Comparison of ENCODE assay signal across 27 cellular contexts in genomic region chr3:149284034-149284433, GRCh38. TPM values are rescaled to one million over a fixed set of nuclear protein-coding genes. Genes with fewer than 3 reads are reported as not detected.
"Had no signal": no experiment of that assay in that cellular context is flagged by ENCODE, and none has a peak within 500 bp of the region (broad histone marks: within the 10 kb centered on the region; RNA-seq: fewer than 3 reads in every experiment).

No MANE protein-coding gene starts in this region.

- H3K27ac ChIP-seq: ascending aorta, coronary artery, dorsolateral prefrontal cortex, foreskin keratinocyte, gastroesophageal sphincter had no signal

- H3K4me1 ChIP-seq: ascending aorta, foreskin keratinocyte had no signal

- H3K4me3 ChIP-seq: ascending aorta, coronary artery, dorsolateral prefrontal cortex, gastroesophageal sphincter had no signal

- ATAC-seq: activated naive CD4-positive, alpha-beta T cell treated with anti-CD3 and anti-CD28 coated beads, Interleukin-2, amount 50 U/mL, for 72 hours; activated T-cell treated with anti-CD3 and anti-CD28 coated beads, Interleukin-2, amount 50 U/mL, for 72 hours; esophagus mucosa; foreskin keratinocyte; gastroesophageal sphincter; T-cell; WTC11 had no signal

- H3K27me3 ChIP-seq: ascending aorta, dorsolateral prefrontal cortex, foreskin keratinocyte, gastroesophageal sphincter had no signal

- FAIRE-seq: bronchial epithelial cell had no signal

- H3K9me3 ChIP-seq: ascending aorta, gastroesophageal sphincter had no signal

- DNase-seq: activated CD4-positive, alpha-beta memory T cell treated with anti-CD3 and anti-CD28 coated beads, Interleukin-2, amount 10 ng/mL, durations not matched to agents 7 days and 5 days; activated CD4-positive, alpha-beta T cell treated with anti-CD3 and anti-CD28 coated beads for 1 hour; activated CD4-positive, alpha-beta T cell treated with anti-CD3 and anti-CD28 coated beads for 4 hours; activated CD4-positive, alpha-beta T cell treated with anti-CD3 and anti-CD28 coated beads, Interleukin-2, amount 10 ng/mL, durations not matched to agents 7 days and 5 days; activated CD4-positive, alpha-beta T cell treated with anti-CD3 and anti-CD28 coated beads, Interleukin-2, amount 50 U/mL, for 4 hours; activated CD8-positive, alpha-beta memory T cell treated with anti-CD3 and anti-CD28 coated beads, Interleukin-2, amount 50 U/mL, for 48 hours; activated gamma-delta T cell; activated naive CD4-positive, alpha-beta T cell; activated naive CD4-positive, alpha-beta T cell treated with anti-CD3 and anti-CD28 coated beads, Interleukin-2, amount 10 ng/mL, durations not matched to agents 7 days and 5 days; activated naive CD8-positive, alpha-beta T cell treated with anti-CD3 and anti-CD28 coated beads, Interleukin-2, amount 10 ng/mL, durations not matched to agents 7 days and 5 days; activated T-cell treated with anti-CD3 and anti-CD28 coated beads for 4 hours; activated T-cell treated with anti-CD3 and anti-CD28 coated beads, Interleukin-2, amount 50 U/mL, for 24 hours; activated T-cell treated with anti-CD3 and anti-CD28 coated beads, Interleukin-2, amount 50 U/mL, for 72 hours; dorsolateral prefrontal cortex; effector memory CD4-positive, alpha-beta T cell; endodermal cell; foreskin keratinocyte; SW 1271; T-cell had no signal

- H3K36me3 ChIP-seq: ascending aorta, gastroesophageal sphincter had no signal

RNA-seq across cellular contexts. Expression of gene TM4SF18, which starts 49.4 kb away (rescaled TPM):
- total RNA-seq: activated CD4-positive, alpha-beta memory T cell treated with anti-CD3 and anti-CD28 coated beads, Interleukin-2, amount 10 ng/mL, durations not matched to agents 7 days and 5 days; activated CD4-positive, alpha-beta T cell treated with anti-CD3 and anti-CD28 coated beads, Interleukin-2, amount 10 ng/mL, durations not matched to agents 7 days and 5 days; activated naive CD4-positive, alpha-beta T cell treated with anti-CD3 and anti-CD28 coated beads, Interleukin-2, amount 50 U/mL, for 72 hours; activated naive CD8-positive, alpha-beta T cell treated with anti-CD3 and anti-CD28 coated beads, Interleukin-2, amount 10 ng/mL, durations not matched to agents 7 days and 5 days; activated T-cell treated with anti-CD3 and anti-CD28 coated beads, Interleukin-2, amount 50 U/mL, for 72 hours; bronchial epithelial cell; foreskin keratinocyte; T-cell; T-helper 2 cell treated with Interferon-gamma antibody and Interleukin-4, amounts not matched to agents 100 ng/mL and 5 ng/mL, for 36 hours had no signal
- polyA plus RNA-seq: foreskin keratinocyte had no signal
